ENCODE assay signal across 13 cellular contexts in genomic region chr9:8880031-8880430, GRCh38.
"Had no signal": no experiment of that assay in that cellular context is flagged by ENCODE, and none has a peak within 500 bp of the region (broad histone marks: within the 10 kb centered on the region; RNA-seq: fewer than 3 reads in every experiment).

No MANE protein-coding gene starts in this region.

- DNase-seq: activated CD4-positive, alpha-beta T cell treated with anti-CD3 and anti-CD28 coated beads, Interleukin-2, amount 10 ng/mL, durations not matched to agents 7 days and 5 days; activated CD4-positive, CD25-positive, alpha-beta regulatory T cell; activated effector memory CD4-positive, alpha-beta T cell treated with Interleukin-2 at 50 U/mL for 16 hours; effector memory CD8-positive, alpha-beta T cell; kidney; ovary; sigmoid colon; stimulated activated CD4-positive, alpha-beta T cell treated with anti-CD3 and anti-CD28 coated beads, Interleukin-2, amount 100 ng/mL, for 48 hours; stimulated activated naive CD4-positive, alpha-beta T cell treated with Interleukin-2 at 50 U/mL for 16 hours; upper lobe of right lung had no signal

- H3K27me3 Mint-ChIP-seq: activated CD4-positive, alpha-beta T cell treated with anti-CD3 and anti-CD28 coated beads, Interleukin-2, amount 10 ng/mL, durations not matched to agents 7 days and 5 days; activated naive CD4-positive, alpha-beta T cell treated with anti-CD3 and anti-CD28 coated beads, Interleukin-2, amount 50 U/mL, for 24 hours; effector memory CD8-positive, alpha-beta T cell had no signal

- H3K4me1 Mint-ChIP-seq: activated CD4-positive, alpha-beta T cell treated with anti-CD3 and anti-CD28 coated beads, Interleukin-2, amount 10 ng/mL, durations not matched to agents 7 days and 5 days; activated naive CD4-positive, alpha-beta T cell treated with anti-CD3 and anti-CD28 coated beads, Interleukin-2, amount 50 U/mL, for 24 hours had no signal

- H3K9me3 Mint-ChIP-seq: activated CD4-positive, alpha-beta T cell treated with anti-CD3 and anti-CD28 coated beads, Interleukin-2, amount 10 ng/mL, durations not matched to agents 7 days and 5 days; activated naive CD4-positive, alpha-beta T cell treated with anti-CD3 and anti-CD28 coated beads, Interleukin-2, amount 50 U/mL, for 24 hours; neural progenitor cell had no signal

- H3K27ac Mint-ChIP-seq: activated CD4-positive, alpha-beta T cell treated with anti-CD3 and anti-CD28 coated beads, Interleukin-2, amount 10 ng/mL, durations not matched to agents 7 days and 5 days; activated naive CD4-positive, alpha-beta T cell treated with anti-CD3 and anti-CD28 coated beads, Interleukin-2, amount 50 U/mL, for 24 hours; effector memory CD8-positive, alpha-beta T cell; neural progenitor cell had no signal

- FAIRE-seq: kidney, TTC549 had no signal

- H3K36me3 Mint-ChIP-seq: activated naive CD4-positive, alpha-beta T cell treated with anti-CD3 and anti-CD28 coated beads, Interleukin-2, amount 50 U/mL, for 24 hours; neural progenitor cell had no signal

- H3K4me3 Mint-ChIP-seq: activated CD4-positive, alpha-beta T cell treated with anti-CD3 and anti-CD28 coated beads, Interleukin-2, amount 10 ng/mL, durations not matched to agents 7 days and 5 days; activated naive CD4-positive, alpha-beta T cell treated with anti-CD3 and anti-CD28 coated beads, Interleukin-2, amount 50 U/mL, for 24 hours; effector memory CD8-positive, alpha-beta T cell; neural progenitor cell had no signal
